ENCODE assay signal across 9 cellular contexts in genomic region chr7:100546129-100546867, GRCh38. TPM values are rescaled to one million over a fixed set of nuclear protein-coding genes. Genes with fewer than 3 reads are reported as not detected.
A peak's percentile ranks its signal among the peaks of the same experiment; 100 is the strongest.
DNase-seq lines count a peak whose midpoint lies in the region; ATAC-seq, FAIRE-seq and TF ChIP-seq lines count a peak whose summit lies in the region.
"Had no signal": no experiment of that assay in that cellular context is flagged by ENCODE, and none has a peak within 500 bp of the region (broad histone marks: within the 10 kb centered on the region; RNA-seq: fewer than 3 reads in every experiment).

No MANE protein-coding gene starts in this region.

- peak; percentile 57 for DNase-seq in GM10266 (ENCODE audit: extremely low spot score)
- no peak for DNase-seq in astrocyte (ENCODE audit: low read depth)
- no peak for DNase-seq in memory B cell (ENCODE audit: low spot score in 2 of 2)
- DNase-seq in vagina (ENCODE audit: extremely low spot score in 2 of 2), result no peak
- DNase-seq in NK-92 treated with Interleukin-12 subunit alpha and Interleukin-12 subunit beta, amount 100 ng/mL, for 24 hours (lab: John Stamatoyannopoulos, UW), result no peak

- H3K27ac Mint-ChIP-seq in astrocyte (ENCODE audit: unreplicated experiment) (peak overlapping the region; percentile 90), memory B cell (peak overlapping the region; percentile 67)

- H3K4me3 ChIP-seq in astrocyte (ENCODE audit: insufficient read depth, low read depth, low read length) (peak overlapping the region; percentile 24), vagina (no peak overlapping the region)

- no peak for TF ChIP-seq CTCF in GM10266 (IDR thresholded peaks at IDR 0.05; ENCODE audit: control insufficient read depth, insufficient read depth, low read depth, missing control alignments)
- no peak for TF ChIP-seq CTCF in astrocyte (IDR thresholded peaks at IDR 0.05; ENCODE audit: insufficient read depth, low read depth, low read length)
- no peak for TF ChIP-seq CTCF in vagina (IDR thresholded peaks at IDR 0.05)

- FAIRE-seq in astrocyte (lab: Jason Lieb, UNC), result no peak

- no peaks in the 10 kb centered on the region for H3K9me3 ChIP-seq in astrocyte (ENCODE audit: insufficient read depth, low read depth, low read length)
- H3K9me3 ChIP-seq in vagina, result no peaks in the 10 kb centered on the region

- TF ChIP-seq POLR2A in vagina (IDR thresholded peaks at IDR 0.05), result no peak

- H3K36me3 ChIP-seq in astrocyte (ENCODE audit: insufficient read depth, low read length), result no peaks in the 10 kb centered on the region
- peaks cover 0 to 16% of the 10 kb centered on the region in 2 donors for H3K36me3 ChIP-seq in vagina

- H3K9ac ChIP-seq in astrocyte (ENCODE audit: low read length), result peak overlapping the region; percentile 34
- H3K9ac ChIP-seq: KMS-11 had no signal

- ATAC-seq in HG03175 (IDR thresholded peaks at IDR 0.05; ENCODE audit: unreplicated experiment), result peak; percentile 58
- peak; percentile 41 for ATAC-seq in memory B cell (ENCODE audit: low read depth)
- ATAC-seq in HG03469 (IDR thresholded peaks at IDR 0.05; ENCODE audit: unreplicated experiment), result no peak
- no peak for ATAC-seq in HG02840 (IDR thresholded peaks at IDR 0.05; ENCODE audit: low FRiP score, unreplicated experiment)

- H2AFZ ChIP-seq in astrocyte (ENCODE audit: low read depth, low read length), result peak overlapping the region; percentile 31

- peak overlapping the region; percentile 74 for H3K4me2 ChIP-seq in astrocyte (ENCODE audit: low read length)
- H3K4me2 ChIP-seq: KMS-11 had no signal

- H3K4me1 Mint-ChIP-seq in astrocyte (ENCODE audit: low read depth, unreplicated experiment), result peaks cover 41% of the 10 kb centered on the region
- H3K4me1 Mint-ChIP-seq in memory B cell, result peaks cover 61% of the 10 kb centered on the region

- intact Hi-C loops in vagina (cut with DNase I), result loop anchor here (10.0 kb wide), 1 partner anchor 319 kb away; the partner anchor contains the start of gene TRIP6

- H3K79me2 ChIP-seq in astrocyte (ENCODE audit: insufficient read depth, low read length), result peaks cover 15% of the 10 kb centered on the region

- H3K4me1 ChIP-seq in astrocyte (ENCODE audit: insufficient read depth, low read length) (peaks cover 34% of the 10 kb centered on the region), vagina (peaks cover 61% of the 10 kb centered on the region)

- H3K27me3 Mint-ChIP-seq in astrocyte (ENCODE audit: low read depth, unreplicated experiment) (no peaks in the 10 kb centered on the region), memory B cell (no peaks in the 10 kb centered on the region)

- peak overlapping the region; percentile 0 for H3K4me3 Mint-ChIP-seq in astrocyte (ENCODE audit: unreplicated experiment)
- H3K4me3 Mint-ChIP-seq in memory B cell, result peak overlapping the region; percentile 42

- H3K27ac ChIP-seq in astrocyte (ENCODE audit: low read depth, low read length) (peak overlapping the region; percentile 71), vagina (peak overlapping the region; percentile 93)
- H3K27ac ChIP-seq: KMS-11 had no signal

- H3K27me3 ChIP-seq in astrocyte (ENCODE audit: insufficient read depth, low read length) (no peaks in the 10 kb centered on the region), vagina (no peaks in the 10 kb centered on the region)

- H4K20me1 ChIP-seq in astrocyte (ENCODE audit: insufficient read depth, low read length), result no peaks in the 10 kb centered on the region

- no peaks in the 10 kb centered on the region for H3K36me3 Mint-ChIP-seq in astrocyte (ENCODE audit: low read depth, unreplicated experiment)
- H3K36me3 Mint-ChIP-seq in memory B cell, result no peaks in the 10 kb centered on the region

- H3K9me3 Mint-ChIP-seq in astrocyte (ENCODE audit: unreplicated experiment), result no peaks in the 10 kb centered on the region
- no peaks in the 10 kb centered on the region for H3K9me3 Mint-ChIP-seq in memory B cell

RNA-seq across cellular contexts. Expression of gene AGFG2, which starts 7.3 kb away (rescaled TPM):
- total RNA-seq in astrocyte, result 6.2 and 7.1 TPM in 2 replicates
- 37.6 TPM for total RNA-seq in vagina

RNA-seq across cellular contexts. Expression of gene SAP25, which starts 27.4 kb away (rescaled TPM):
- 1.4 and 1.9 TPM in 2 replicates for total RNA-seq in astrocyte
- 2.9 TPM for total RNA-seq in vagina

RNA-seq across cellular contexts. Expression of gene LRCH4, which starts 39.6 kb away (rescaled TPM):
- total RNA-seq in astrocyte (52.7 and 62.5 TPM in 2 replicates), vagina (72.2 TPM)

RNA-seq across cellular contexts. Expression of gene FBXO24, which starts 39.8 kb away (rescaled TPM):
- 0.17 and 0.52 TPM in 2 replicates for total RNA-seq in astrocyte
- 0.98 TPM for total RNA-seq in vagina

RNA-seq across cellular contexts. Expression of gene PCOLCE, which starts 55.9 kb away (rescaled TPM):
- total RNA-seq in astrocyte, result 10.8 and 15.5 TPM in 2 replicates
- 85.4 TPM for total RNA-seq in vagina

Comparison
In these comparisons a context has a peak if more than half of its experiments do, and no peak if none do; other contexts are left out.
1. ATAC-seq: peak in HG03175 (single experiment) and memory B cell (single experiment); none in HG03469 (single experiment) and HG02840 (single experiment).